ENCODE assay signal across 19 cellular contexts in the genomic region with DNA sequence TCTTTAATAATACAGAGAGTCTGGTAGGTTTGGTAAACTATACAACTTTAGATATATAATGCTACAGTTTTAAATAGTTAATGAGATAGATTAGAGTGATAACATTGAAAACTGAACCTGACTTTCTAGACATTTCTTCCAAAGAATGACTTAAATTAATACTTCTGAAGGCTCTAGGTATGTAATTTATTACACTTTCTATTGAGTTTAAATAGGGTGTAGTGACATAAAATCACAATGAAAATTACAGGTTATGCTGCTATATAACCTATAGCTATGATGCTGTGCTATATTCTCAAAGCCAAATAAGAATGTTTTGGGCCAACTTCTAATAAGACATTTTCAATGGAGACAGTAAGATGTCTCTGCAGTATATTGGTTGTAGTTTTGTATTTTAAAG. TPM values are rescaled to one million over a fixed set of nuclear protein-coding genes. Genes with fewer than 3 reads are reported as not detected.
DNase-seq lines count a peak whose midpoint lies in the region; ATAC-seq and TF ChIP-seq lines count a peak whose summit lies in the region.
"Had no signal": no experiment of that assay in that cellular context is flagged by ENCODE, and none has a peak within 500 bp of the region (broad histone marks: within the 10 kb centered on the region; RNA-seq: fewer than 3 reads in every experiment).

No MANE protein-coding gene starts in this region.

- H3K9me3 Mint-ChIP-seq in mesothelial cell of epicardium = no peaks in the 10 kb centered on the region
- H3K9me3 Mint-ChIP-seq: CD14-positive monocyte; CD4-positive, alpha-beta memory T cell; GM23338; HFFc6 had no signal

- H3K4me1 ChIP-seq in cardiac muscle cell (ENCODE audit: low read depth) (peaks cover 48% of the 10 kb centered on the region), heart left ventricle (peaks cover 24 to 99% (median 85%) of the 10 kb centered on the region in 12 donors)

- DNase-seq in cardiac muscle cell (ENCODE audit: low read depth in 1 of 2, low spot score in 1 of 2) (no peak), heart left ventricle (no peak), NCI-H2227 treated with DMSO at 0.1 percent for 48 hours (lab: John Stamatoyannopoulos, UW) (peak; percentile 81), mesothelial cell of epicardium (ENCODE audit: low spot score in 2 of 2, unreplicated experiment in 2 of 2) (no peak), DMS53 (lab: John Stamatoyannopoulos, UW) (no peak), lower leg skin (ENCODE audit: low spot score in 2 of 2) (no peak)
- DNase-seq in activated CD4-positive, alpha-beta T cell treated with anti-CD3 and anti-CD28 coated beads, Interleukin-2, amount 50 U/mL, for 48 hours = no peak
- DNase-seq: AML-193; CD4-positive, alpha-beta memory T cell; DMS153; DMS79 treated with DMSO at 0.1 percent for 48 hours; GF-D8; HCEC 1CT; HFFc6 had no signal

- H3K9me3 ChIP-seq in cardiac muscle cell (ENCODE audit: low read depth) (no peaks in the 10 kb centered on the region), heart left ventricle (peaks cover 0 to 5% (median 0%) of the 10 kb centered on the region in 12 donors)
- H3K9me3 ChIP-seq: A549, BLaER1 had no signal

- no peaks in the 10 kb centered on the region for H3K27me3 ChIP-seq in cardiac muscle cell
- H3K27me3 ChIP-seq in heart left ventricle = no peaks in the 10 kb centered on the region
- H3K27me3 ChIP-seq: BLaER1 had no signal

- TF ChIP-seq POLR2A in heart left ventricle (IDR thresholded peaks at IDR 0.05) (no peak), lower leg skin (IDR thresholded peaks at IDR 0.05) (no peak)

- H3K27me3 Mint-ChIP-seq in mesothelial cell of epicardium (ENCODE audit: low read depth) = no peaks in the 10 kb centered on the region
- H3K27me3 Mint-ChIP-seq: CD4-positive, alpha-beta memory T cell had no signal

- peak overlapping the region; percentile 56 for H3K27ac Mint-ChIP-seq in mesothelial cell of epicardium
- H3K27ac Mint-ChIP-seq: CD4-positive, alpha-beta memory T cell; GM23338; HFFc6 had no signal

- H3K36me3 ChIP-seq in cardiac muscle cell (no peaks in the 10 kb centered on the region), heart left ventricle (no peaks in the 10 kb centered on the region)
- H3K36me3 ChIP-seq: BLaER1 had no signal

- H3K4me1 Mint-ChIP-seq in mesothelial cell of epicardium = peaks cover 39% of the 10 kb centered on the region

- H3K4me3 ChIP-seq in cardiac muscle cell (no peak overlapping the region), heart left ventricle (no peak overlapping the region), lower leg skin (ENCODE audit: low read depth, poor library complexity, severe bottlenecking) (no peak overlapping the region)
- H3K4me3 ChIP-seq: A549, BLaER1, GM23338 had no signal

- H3K36me3 Mint-ChIP-seq in mesothelial cell of epicardium = no peaks in the 10 kb centered on the region
- H3K36me3 Mint-ChIP-seq: CD4-positive, alpha-beta memory T cell had no signal

- TF ChIP-seq CTCF in cardiac muscle cell (IDR thresholded peaks at IDR 0.05; ENCODE audit: low read depth, low read length) (no peak), heart left ventricle (IDR thresholded peaks at IDR 0.05) (no peak), mesothelial cell of epicardium (IDR thresholded peaks at IDR 0.05; ENCODE audit: unreplicated experiment) (no peak), lower leg skin (IDR thresholded peaks at IDR 0.05) (no peak)

- no peak for ATAC-seq in heart left ventricle
- ATAC-seq: A549, GM23338 had no signal

- intact Hi-C loops in heart left ventricle (cut with DNase I) (no loop called here), lower leg skin (cut with DNase I; ENCODE audit: low total_unique reads) (no loop called here)

- peak overlapping the region; percentile 75 for H3K27ac ChIP-seq in cardiac muscle cell
- H3K27ac ChIP-seq in heart left ventricle = peak overlapping the region in 4 of 12 donors; percentile 2 to 56 (median 16)
- H3K27ac ChIP-seq: 22Rv1, A549, BLaER1 had no signal

- H3K4me3 Mint-ChIP-seq in mesothelial cell of epicardium = no peak overlapping the region
- H3K4me3 Mint-ChIP-seq: CD14-positive monocyte, GM23338, HFFc6 had no signal

RNA-seq across cellular contexts. Expression of a gene that starts 7.7 kb away (rescaled TPM):
- total RNA-seq in cardiac muscle cell (134 and 179 TPM in 2 replicates), heart left ventricle (100 to 1,000 TPM; 207 to 298 (median 257) TPM), mesothelial cell of epicardium (73.3 to 76.4 TPM (median 74.4 TPM) in 3 replicates), lower leg skin (100 to 1,000 TPM in 3 of 4 donors, 10 to 100 TPM in 1; 89.1 to 118 (median 107) TPM)
- polyA plus RNA-seq in cardiac muscle cell (56.6 and 106 TPM in 2 replicates), heart left ventricle (10 to 100 TPM; 26.3 to 36.4 TPM)
